8 cellular contexts compared by ENCODE assay signal in the genomic region with DNA sequence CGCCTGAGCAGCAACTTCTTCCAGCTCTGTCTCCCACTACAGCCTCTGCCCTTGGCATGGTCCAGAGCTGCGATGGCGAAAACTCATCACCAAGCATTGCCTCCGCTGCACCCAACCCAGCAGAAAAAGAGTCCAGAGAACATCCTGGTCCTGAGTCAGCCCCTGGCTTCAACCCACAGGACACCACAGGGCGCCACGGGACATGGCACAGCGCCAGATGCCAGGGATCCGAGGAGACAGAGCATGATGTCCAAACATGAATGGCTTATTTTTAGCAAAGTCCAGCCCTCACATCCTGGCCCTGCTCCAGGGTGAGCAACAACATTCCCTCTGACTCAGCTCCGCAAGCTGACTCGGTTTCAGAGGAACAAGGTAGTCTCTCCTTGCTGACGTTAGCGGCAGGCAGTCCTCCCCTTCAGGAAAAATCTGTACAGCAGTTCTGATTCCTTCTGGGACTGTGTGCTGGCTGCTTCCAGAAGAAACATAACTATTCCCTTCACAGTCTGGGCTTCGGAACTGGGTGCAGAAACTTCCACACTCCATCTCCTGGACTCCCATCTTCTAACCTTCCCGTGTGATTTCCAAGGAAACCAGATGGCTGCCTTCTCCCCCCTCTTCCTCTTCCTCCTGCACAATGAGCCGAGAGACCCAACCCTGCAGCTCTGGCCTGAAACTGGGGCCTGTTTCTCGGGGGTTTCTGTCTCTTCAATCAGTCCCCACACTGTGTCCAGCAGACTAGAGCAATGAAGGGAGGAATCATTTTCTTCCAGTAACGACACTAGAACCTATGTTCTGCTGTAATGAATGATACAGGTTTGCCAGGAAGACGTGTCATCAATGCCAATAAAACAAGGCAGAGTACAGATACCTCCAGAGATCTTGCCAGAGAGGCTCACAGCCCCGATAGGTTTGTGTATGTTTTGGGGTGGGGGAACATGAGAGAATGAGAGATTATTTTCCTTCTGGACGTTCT.
DNase-seq lines count a peak whose midpoint lies in the region; ATAC-seq and TF ChIP-seq lines count a peak whose summit lies in the region.

No MANE protein-coding gene starts in this region.

- peak overlapping the region in 3 of 7 donors; percentile 42 to 51 (median 45) for H3K27ac Mint-ChIP-seq in CD14-positive monocyte

- H3K4me1 ChIP-seq in liver (ENCODE audit: control insufficient read depth in 4 of 4, insufficient read depth in 4 of 4, low read length in 3 of 4): peaks cover 5 to 15% (median 11%) of the 10 kb centered on the region in 4 donors
- H3K4me1 ChIP-seq in thyroid gland: peaks cover 32 to 50% of the 10 kb centered on the region in 2 donors

- no peaks in the 10 kb centered on the region for H3K36me3 ChIP-seq in liver (ENCODE audit: control insufficient read depth in 4 of 4, insufficient read depth in 3 of 4, low read depth in 1 of 4, low read length in 3 of 4)
- no peaks in the 10 kb centered on the region for H3K36me3 ChIP-seq in thyroid gland

- peaks cover 0 to 3% (median 0%) of the 10 kb centered on the region in 7 donors for H3K9me3 Mint-ChIP-seq in CD14-positive monocyte

- DNase-seq in CD14-positive monocyte (ENCODE audit: low spot score): peak; percentile 77
- peak; percentile 13 for DNase-seq in NCI-H2227 treated with DMSO at 0.1 percent for 48 hours (lab: John Stamatoyannopoulos, UW)
- DNase-seq in choroid plexus epithelial cell (ENCODE audit: low read depth): peak; percentile 99
- DNase-seq in thyroid gland: peak; percentile 100

- no peak overlapping the region for H3K4me3 ChIP-seq in choroid plexus epithelial cell (ENCODE audit: low read depth, low read length)
- H3K4me3 ChIP-seq in liver (ENCODE audit: low read depth in 1 of 3, low read length in 3 of 3): no peak overlapping the region
- no peak overlapping the region for H3K4me3 ChIP-seq in thyroid gland (replicated peaks in 1 of 3)

- peaks cover 26% of the 10 kb centered on the region for H3K4me1 Mint-ChIP-seq in CD14-positive monocyte

- ATAC-seq in GM21737 (IDR thresholded peaks at IDR 0.05; ENCODE audit: unreplicated experiment): no peak
- ATAC-seq in HG02938 (IDR thresholded peaks at IDR 0.05; ENCODE audit: unreplicated experiment): no peak
- no peak for ATAC-seq in GM19351 (IDR thresholded peaks at IDR 0.05; ENCODE audit: unreplicated experiment)

- no peaks in the 10 kb centered on the region for H3K27me3 ChIP-seq in liver (ENCODE audit: control insufficient read depth in 4 of 4, insufficient read depth in 4 of 4, low read length in 3 of 4)
- H3K27me3 ChIP-seq in thyroid gland: no peaks in the 10 kb centered on the region

- WGBS in liver: 31% methylated on average over 20 of the region's 20 CpGs
- 39 to 48% methylated on average over 19 to 20 of the region's 20 CpGs for WGBS in thyroid gland, 2 donors

- peak overlapping the region; percentile 83 to 95 for H3K27ac ChIP-seq in liver (ENCODE audit: low read depth in 1 of 2, low read length in 2 of 2)
- peak overlapping the region; percentile 94 to 98 (median 96) for H3K27ac ChIP-seq in thyroid gland

- peak; percentile 71 to 83 for TF ChIP-seq RAD21 in liver (IDR thresholded peaks at IDR 0.05)

- H3K9ac ChIP-seq in liver (ENCODE audit: low read depth in 1 of 2, low read length in 2 of 2): peak overlapping the region; percentile 50 to 95

- peaks cover 0 to 4% (median 3%) of the 10 kb centered on the region in 3 donors for H3K27me3 Mint-ChIP-seq in CD14-positive monocyte (ENCODE audit: low read depth in 3 of 3)

- no peak overlapping the region for H3K4me3 Mint-ChIP-seq in CD14-positive monocyte

- intact Hi-C loops in CD14-positive monocyte (cut with micrococcal nuclease): no loop called here
- intact Hi-C loops in thyroid gland (cut with DNase I): no loop called here

- H3K9me3 ChIP-seq in liver (ENCODE audit: control insufficient read depth in 4 of 4, low read length in 3 of 4) (no peaks in the 10 kb centered on the region), thyroid gland (no peaks in the 10 kb centered on the region)

- peak in 1 of 2 donors; percentile 81 for TF ChIP-seq POLR2A in thyroid gland (IDR thresholded peaks at IDR 0.05)

- H3K36me3 Mint-ChIP-seq in CD14-positive monocyte: peaks cover 0 to 5% of the 10 kb centered on the region in 2 donors

- no peak for TF ChIP-seq CTCF in CD14-positive monocyte (IDR thresholded peaks at IDR 0.05)
- TF ChIP-seq CTCF in choroid plexus epithelial cell (conservative IDR thresholded peaks at IDR 0.05; ENCODE audit: low read depth, low read length): no peak
- no peak for TF ChIP-seq CTCF in liver (IDR thresholded peaks at IDR 0.05; ENCODE audit: low read depth, low read length, missing input control)
- no peak for TF ChIP-seq CTCF in thyroid gland (IDR thresholded peaks at IDR 0.05)

TF ChIP-seq in liver, 16 proteins besides CTCF, POLR2A, EP300 and RAD21:
- TF ChIP-seq GABPA (IDR thresholded peaks at IDR 0.05 in 1 of 2, conservative IDR thresholded peaks at IDR 0.05 in 1 of 2) (peak in 1 of 2 donors; percentile 67), TAF1 (conservative IDR thresholded peaks at IDR 0.05) (peak; percentile 93), NR2F2 (IDR thresholded peaks at IDR 0.05) (peak; percentile 93), YY1 (IDR thresholded peaks at IDR 0.05) (peak; percentile 92), RXRA (IDR thresholded peaks at IDR 0.05) (peak; percentile 93 to 97), HNF4A (conservative IDR thresholded peaks at IDR 0.05) (peak; percentile 84 to 93), FOXA1 (IDR thresholded peaks at IDR 0.05) (peak; percentile 75), HNF4G (IDR thresholded peaks at IDR 0.05) (peak; percentile 53), FOXA2 (IDR thresholded peaks at IDR 0.05) (peak; percentile 78), EGR1 (IDR thresholded peaks at IDR 0.05; ENCODE audit: low read depth in 2 of 2) (peak; percentile 53 to 74), SP1 (IDR thresholded peaks at IDR 0.05) (peak; percentile 98), JUND (IDR thresholded peaks at IDR 0.05) (peak; percentile 90 to 97)
- TF ChIP-seq, protein P1, sequence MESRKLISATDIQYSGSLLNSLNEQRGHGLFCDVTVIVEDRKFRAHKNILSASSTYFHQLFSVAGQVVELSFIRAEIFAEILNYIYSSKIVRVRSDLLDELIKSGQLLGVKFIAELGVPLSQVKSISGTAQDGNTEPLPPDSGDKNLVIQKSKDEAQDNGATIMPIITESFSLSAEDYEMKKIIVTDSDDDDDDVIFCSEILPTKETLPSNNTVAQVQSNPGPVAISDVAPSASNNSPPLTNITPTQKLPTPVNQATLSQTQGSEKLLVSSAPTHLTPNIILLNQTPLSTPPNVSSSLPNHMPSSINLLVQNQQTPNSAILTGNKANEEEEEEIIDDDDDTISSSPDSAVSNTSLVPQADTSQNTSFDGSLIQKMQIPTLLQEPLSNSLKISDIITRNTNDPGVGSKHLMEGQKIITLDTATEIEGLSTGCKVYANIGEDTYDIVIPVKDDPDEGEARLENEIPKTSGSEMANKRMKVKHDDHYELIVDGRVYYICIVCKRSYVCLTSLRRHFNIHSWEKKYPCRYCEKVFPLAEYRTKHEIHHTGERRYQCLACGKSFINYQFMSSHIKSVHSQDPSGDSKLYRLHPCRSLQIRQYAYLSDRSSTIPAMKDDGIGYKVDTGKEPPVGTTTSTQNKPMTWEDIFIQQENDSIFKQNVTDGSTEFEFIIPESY (IDR thresholded peaks at IDR 0.05): peak; percentile 90
- TF ChIP-seq, protein P2, sequence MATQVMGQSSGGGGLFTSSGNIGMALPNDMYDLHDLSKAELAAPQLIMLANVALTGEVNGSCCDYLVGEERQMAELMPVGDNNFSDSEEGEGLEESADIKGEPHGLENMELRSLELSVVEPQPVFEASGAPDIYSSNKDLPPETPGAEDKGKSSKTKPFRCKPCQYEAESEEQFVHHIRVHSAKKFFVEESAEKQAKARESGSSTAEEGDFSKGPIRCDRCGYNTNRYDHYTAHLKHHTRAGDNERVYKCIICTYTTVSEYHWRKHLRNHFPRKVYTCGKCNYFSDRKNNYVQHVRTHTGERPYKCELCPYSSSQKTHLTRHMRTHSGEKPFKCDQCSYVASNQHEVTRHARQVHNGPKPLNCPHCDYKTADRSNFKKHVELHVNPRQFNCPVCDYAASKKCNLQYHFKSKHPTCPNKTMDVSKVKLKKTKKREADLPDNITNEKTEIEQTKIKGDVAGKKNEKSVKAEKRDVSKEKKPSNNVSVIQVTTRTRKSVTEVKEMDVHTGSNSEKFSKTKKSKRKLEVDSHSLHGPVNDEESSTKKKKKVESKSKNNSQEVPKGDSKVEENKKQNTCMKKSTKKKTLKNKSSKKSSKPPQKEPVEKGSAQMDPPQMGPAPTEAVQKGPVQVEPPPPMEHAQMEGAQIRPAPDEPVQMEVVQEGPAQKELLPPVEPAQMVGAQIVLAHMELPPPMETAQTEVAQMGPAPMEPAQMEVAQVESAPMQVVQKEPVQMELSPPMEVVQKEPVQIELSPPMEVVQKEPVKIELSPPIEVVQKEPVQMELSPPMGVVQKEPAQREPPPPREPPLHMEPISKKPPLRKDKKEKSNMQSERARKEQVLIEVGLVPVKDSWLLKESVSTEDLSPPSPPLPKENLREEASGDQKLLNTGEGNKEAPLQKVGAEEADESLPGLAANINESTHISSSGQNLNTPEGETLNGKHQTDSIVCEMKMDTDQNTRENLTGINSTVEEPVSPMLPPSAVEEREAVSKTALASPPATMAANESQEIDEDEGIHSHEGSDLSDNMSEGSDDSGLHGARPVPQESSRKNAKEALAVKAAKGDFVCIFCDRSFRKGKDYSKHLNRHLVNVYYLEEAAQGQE (IDR thresholded peaks at IDR 0.05): peak; percentile 90
- TF ChIP-seq, protein P3, sequence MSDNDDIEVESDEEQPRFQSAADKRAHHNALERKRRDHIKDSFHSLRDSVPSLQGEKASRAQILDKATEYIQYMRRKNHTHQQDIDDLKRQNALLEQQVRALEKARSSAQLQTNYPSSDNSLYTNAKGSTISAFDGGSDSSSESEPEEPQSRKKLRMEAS (IDR thresholded peaks at IDR 0.05): peak; percentile 97
- TF ChIP-seq, protein P4, sequence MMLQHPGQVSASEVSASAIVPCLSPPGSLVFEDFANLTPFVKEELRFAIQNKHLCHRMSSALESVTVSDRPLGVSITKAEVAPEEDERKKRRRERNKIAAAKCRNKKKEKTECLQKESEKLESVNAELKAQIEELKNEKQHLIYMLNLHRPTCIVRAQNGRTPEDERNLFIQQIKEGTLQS (IDR thresholded peaks at IDR 0.05): peak; percentile 95

Comparison
In these comparisons a context has a peak if more than half of its experiments do, and no peak if none do; other contexts are left out.
1. DNase-seq: peak in every context shown above with its lines; median percentile 100 in thyroid gland; 99 in choroid plexus epithelial cell; 77 in CD14-positive monocyte; 13 in NCI-H2227 treated with DMSO at 0.1 percent for 48 hours.